Comparison of ENCODE assay signal across 28 cellular contexts in the genomic region with DNA sequence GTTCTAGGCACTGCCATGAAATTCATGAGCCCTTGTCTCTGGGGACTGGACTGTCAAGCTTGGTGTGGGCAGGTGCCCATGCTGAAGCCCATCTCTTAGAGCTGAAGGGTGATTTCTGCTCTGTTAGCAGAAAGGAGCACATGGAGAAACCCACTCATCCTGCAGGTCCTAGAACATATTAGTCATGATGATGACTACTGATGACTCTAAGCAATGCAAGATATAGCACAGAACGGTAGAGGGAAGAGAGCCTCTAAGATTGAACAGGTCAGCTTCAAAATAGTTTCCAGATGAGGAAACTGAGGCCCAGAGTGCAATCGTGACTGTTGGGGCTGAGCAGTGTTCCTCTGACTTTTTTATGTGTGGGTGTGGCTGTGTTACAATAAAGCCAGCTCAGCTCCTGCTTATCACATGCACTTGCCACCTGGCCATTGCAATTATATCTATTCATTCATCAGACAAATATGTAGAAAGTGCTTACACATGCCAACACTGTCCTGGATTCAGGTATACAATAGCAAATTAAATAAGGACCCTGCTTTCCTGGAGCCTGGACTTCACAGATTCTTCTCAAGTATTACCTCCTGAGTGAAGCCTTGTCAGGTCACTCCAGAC.
"Had no signal": no experiment of that assay in that cellular context is flagged by ENCODE, and none has a peak within 500 bp of the region (broad histone marks: within the 10 kb centered on the region; RNA-seq: fewer than 3 reads in every experiment).

No MANE protein-coding gene starts in this region.

- H3K4me1 ChIP-seq: ascending aorta, body of pancreas had no signal

- H3K4me3 ChIP-seq: ascending aorta, body of pancreas, cardiac muscle cell had no signal

- DNase-seq: activated B cell treated with CpG ODN at 0.5 μM for 24 hours; activated CD4-positive, alpha-beta T cell treated with anti-CD3 and anti-CD28 coated beads for 1 hour; activated CD4-positive, alpha-beta T cell treated with anti-CD3 and anti-CD28 coated beads, Interleukin-2, amount 10 ng/mL, durations not matched to agents 24 days and 14 days; activated CD4-positive, alpha-beta T cell treated with anti-CD3 and anti-CD28 coated beads, Interleukin-2, amount 50 U/mL, for 48 hours; activated CD8-positive, alpha-beta memory T cell treated with anti-CD3 and anti-CD28 coated beads, Interleukin-2, amount 10 ng/mL, durations not matched to agents 7 days and 5 days; activated effector memory CD4-positive, alpha-beta T cell treated with Interleukin-2 at 50 U/mL for 16 hours; activated naive CD4-positive, alpha-beta T cell; activated naive CD8-positive, alpha-beta T cell treated with anti-CD3 and anti-CD28 coated beads, Interleukin-2, amount 50 U/mL, for 24 hours; activated T-cell treated with anti-CD3 and anti-CD28 coated beads, Interleukin-2, amount 50 U/mL, for 24 hours; amniotic stem cell; body of pancreas; KG1; MV-4-11; NCI-H1105; NCI-H1436; NCI-H1694 treated with DMSO at 0.1 percent for 48 hours; NCI-H2029 treated with DMSO at 0.1 percent for 48 hours; NCI-H446; NCI-H524; NCI-H82; PC-3; SIG-M5; T-cell; T-helper 2 cell; T1000 had no signal

- ATAC-seq: activated CD8-positive, alpha-beta memory T cell treated with anti-CD3 and anti-CD28 coated beads, Interleukin-2, amount 10 ng/mL, durations not matched to agents 7 days and 5 days; activated naive CD4-positive, alpha-beta T cell treated with anti-CD3 and anti-CD28 coated beads, Interleukin-2, amount 50 U/mL, for 72 hours; activated naive CD8-positive, alpha-beta T cell treated with anti-CD3 and anti-CD28 coated beads, Interleukin-2, amount 50 U/mL, for 24 hours; body of pancreas; PC-3; T-cell had no signal

- H3K27ac ChIP-seq: ascending aorta, body of pancreas, cardiac muscle cell had no signal

- H3K36me3 ChIP-seq: ascending aorta, cardiac muscle cell had no signal

- H3K9me3 ChIP-seq: ascending aorta, body of pancreas had no signal

- H3K27me3 ChIP-seq: ascending aorta, body of pancreas, cardiac muscle cell had no signal
